24 cellular contexts compared by ENCODE assay signal in the genomic region with DNA sequence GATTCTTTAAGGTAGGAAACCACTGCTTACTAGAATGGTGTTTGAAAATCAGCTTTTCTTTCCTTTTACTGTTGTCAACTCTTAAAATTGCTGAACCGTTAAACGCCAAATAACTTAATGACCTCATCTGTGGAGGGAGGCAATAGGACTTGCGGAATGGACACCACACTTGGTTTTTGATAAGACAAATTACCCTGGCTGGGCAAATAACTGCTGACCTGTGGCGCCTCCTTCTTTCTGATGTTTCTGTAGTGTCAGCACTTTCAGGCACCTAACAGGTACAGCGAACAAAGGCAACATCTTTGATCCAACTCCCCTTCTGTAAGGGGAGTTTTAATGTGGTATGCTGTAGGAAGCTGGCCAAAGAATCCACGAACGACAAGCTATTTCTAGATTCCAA.
"Had no signal": no experiment of that assay in that cellular context is flagged by ENCODE, and none has a peak within 500 bp of the region (broad histone marks: within the 10 kb centered on the region; RNA-seq: fewer than 3 reads in every experiment).

No MANE protein-coding gene starts in this region.

- H3K4me3 ChIP-seq: colonic mucosa, esophagus muscularis mucosa, gastroesophageal sphincter, heart left ventricle, hepatocyte, mucosa of descending colon, pancreas, right atrium auricular region, sigmoid colon, stomach, tibial artery had no signal

- H3K9me3 ChIP-seq: colonic mucosa, esophagus muscularis mucosa, gastroesophageal sphincter, heart left ventricle, mucosa of descending colon, neutrophil, pancreas, right atrium auricular region, sigmoid colon, stomach, tibial artery had no signal

- H3K36me3 ChIP-seq: colonic mucosa, esophagus muscularis mucosa, gastroesophageal sphincter, heart left ventricle, neutrophil, pancreas, right atrium auricular region, sigmoid colon, stomach, tibial artery had no signal

- DNase-seq: colonic mucosa; effector CD8-positive, alpha-beta T cell; endodermal cell; foreskin keratinocyte; heart left ventricle; kidney; mesenchymal stem cell; mucosa of descending colon; naive B cell; pancreas; sigmoid colon; stimulated activated CD4-positive, alpha-beta T cell treated with anti-CD3 and anti-CD28 coated beads, Interleukin-2, amount 100 ng/mL, for 24 hours; stimulated activated CD4-positive, alpha-beta T cell treated with anti-CD3 and anti-CD28 coated beads, Interleukin-4, amount 100 ng/mL, for 24 hours; stimulated activated naive CD4-positive, alpha-beta T cell treated with Interleukin-2 at 50 U/mL for 16 hours; stomach; tibial artery had no signal

- H3K27ac ChIP-seq: colonic mucosa, epithelial cell of prostate, esophagus muscularis mucosa, foreskin keratinocyte, gastroesophageal sphincter, heart left ventricle, hepatocyte, neutrophil, pancreas, right atrium auricular region, sigmoid colon, stomach, tibial artery had no signal

- ATAC-seq: gastroesophageal sphincter; heart left ventricle; left lobe of liver; mucosa of descending colon; natural killer cell treated with Interleukin-12 subunit alpha and Interleukin-12 subunit beta and Interleukin-15 and Interleukin-18, amount 100 ng/mL, for 72 hours; pancreas had no signal

- H3K27me3 ChIP-seq: colonic mucosa, esophagus muscularis mucosa, foreskin keratinocyte, gastroesophageal sphincter, heart left ventricle, hepatocyte, neutrophil, pancreas, right atrium auricular region, sigmoid colon, stomach, tibial artery had no signal

- H2AFZ ChIP-seq: hepatocyte had no signal

- H3K4me2 ChIP-seq: hepatocyte had no signal

- H3K4me1 ChIP-seq: colonic mucosa, esophagus muscularis mucosa, foreskin keratinocyte, gastroesophageal sphincter, heart left ventricle, pancreas, right atrium auricular region, sigmoid colon, tibial artery had no signal

- H3K79me2 ChIP-seq: hepatocyte had no signal

- FAIRE-seq: kidney, pancreas had no signal
